21 cellular contexts compared by ENCODE assay signal in the genomic region with DNA sequence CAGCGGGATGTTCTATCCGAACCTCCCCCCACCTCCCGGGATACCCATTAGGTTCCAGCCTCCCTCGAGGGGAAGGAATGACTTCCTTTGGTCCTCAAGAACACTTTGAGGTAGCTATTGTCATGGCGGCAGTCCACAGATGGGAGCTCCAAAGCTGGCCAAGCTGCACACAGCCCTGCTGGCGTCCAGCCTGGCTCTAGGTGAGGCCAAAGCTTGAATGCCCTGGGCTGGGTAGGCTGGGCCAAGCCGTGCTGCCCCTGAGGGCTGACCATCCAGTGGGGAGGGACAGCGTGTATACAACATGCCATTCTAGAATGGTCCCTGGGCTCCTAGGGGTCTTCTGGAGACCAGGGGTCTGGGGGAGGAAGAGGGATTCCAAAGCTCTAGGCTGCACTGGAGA.
"Had no signal": no experiment of that assay in that cellular context is flagged by ENCODE, and none has a peak within 500 bp of the region (broad histone marks: within the 10 kb centered on the region; RNA-seq: fewer than 3 reads in every experiment).

No MANE protein-coding gene starts in this region.

- DNase-seq: activated B cell treated with CpG ODN at 0.5 μM for 24 hours; activated CD8-positive, alpha-beta memory T cell treated with anti-CD3 and anti-CD28 coated beads, Interleukin-2, amount 10 ng/mL, durations not matched to agents 7 days and 5 days; activated CD8-positive, alpha-beta T cell treated with anti-CD3 and anti-CD28 coated beads, Interleukin-2, amount 10 ng/mL, durations not matched to agents 7 days and 5 days; activated effector memory CD4-positive, alpha-beta T cell treated with Interleukin-2 at 50 U/mL for 16 hours; activated naive CD4-positive, alpha-beta T cell treated with Interleukin-2 at 50 U/mL for 16 hours; activated T-cell treated with anti-CD3 and anti-CD28 coated beads, Interleukin-2, amount 50 U/mL, for 48 hours; anterior cingulate cortex; cortex of kidney; effector memory CD8-positive, alpha-beta T cell; erythroblast; gastrocnemius medialis; kidney glomerular epithelial cell; midbrain; naive thymus-derived CD4-positive, alpha-beta T cell; occipital lobe; stimulated activated CD4-positive, alpha-beta T cell treated with anti-CD3 and anti-CD28 coated beads, Interleukin-4, amount 100 ng/mL, for 24 hours; T-cell; uterus had no signal

- H3K4me3 ChIP-seq: gastrocnemius medialis, skin epidermis, uterus had no signal

- H3K9me3 ChIP-seq: gastrocnemius medialis, uterus had no signal

- H3K27ac ChIP-seq: gastrocnemius medialis had no signal

- H3K36me3 ChIP-seq: gastrocnemius medialis, uterus had no signal

- ATAC-seq: activated CD8-positive, alpha-beta memory T cell treated with anti-CD3 and anti-CD28 coated beads, Interleukin-2, amount 10 ng/mL, durations not matched to agents 7 days and 5 days; activated CD8-positive, alpha-beta T cell treated with anti-CD3 and anti-CD28 coated beads, Interleukin-2, amount 10 ng/mL, durations not matched to agents 7 days and 5 days; effector memory CD8-positive, alpha-beta T cell; gastrocnemius medialis; naive thymus-derived CD4-positive, alpha-beta T cell; sciatic nerve; stimulated activated effector memory CD8-positive, alpha-beta T cell treated with anti-CD3 and anti-CD28 coated beads, Interleukin-12 subunit alpha, Interleukin-12 subunit beta, amount 100 ng/mL, for 72 hours; T-cell had no signal

- H3K27me3 ChIP-seq: gastrocnemius medialis, uterus had no signal
